Comparison of ENCODE assay signal across 9 cellular contexts in genomic region chr4:84497220-84497834, GRCh38. TPM values are rescaled to one million over a fixed set of nuclear protein-coding genes. Genes with fewer than 3 reads are reported as not detected.
DNase-seq lines count a peak whose midpoint lies in the region; ATAC-seq, FAIRE-seq and TF ChIP-seq lines count a peak whose summit lies in the region.
"Had no signal": no experiment of that assay in that cellular context is flagged by ENCODE, and none has a peak within 500 bp of the region (broad histone marks: within the 10 kb centered on the region; RNA-seq: fewer than 3 reads in every experiment).

No MANE protein-coding gene starts in this region.

- H3K36me3 Mint-ChIP-seq in Caco-2 (ENCODE audit: insufficient read depth, unreplicated experiment) = no peaks in the 10 kb centered on the region

- in situ Hi-C loops in GM23248 (cut with MboI) = no loop called here

- H3K27ac ChIP-seq in A549 (peak overlapping the region in 1 of 2 experiments; percentile 72; a peak in 3 of 6 replicates), GM23248 (no peak overlapping the region), mesendoderm (ENCODE audit: low read depth, low read length) (no peak overlapping the region)

- intact Hi-C loops in Caco-2 (cut with micrococcal nuclease; ENCODE audit: unreplicated experiment) = no loop called here

- no peak for TF ChIP-seq POLR2A in A549 (IDR thresholded peaks at IDR 0.05; ENCODE audit: low read length)

- H3K36me3 ChIP-seq in GM23248 (ENCODE audit: low read depth) = no peaks in the 10 kb centered on the region
- no peaks in the 10 kb centered on the region for H3K36me3 ChIP-seq in mesendoderm (ENCODE audit: control insufficient read depth, insufficient read depth, low read length)
- H3K36me3 ChIP-seq in Caco-2 (ENCODE audit: control insufficient read depth, insufficient read depth, low read length) = no peaks in the 10 kb centered on the region

- peak overlapping the region; percentile 48 for H3K23ac ChIP-seq in mesendoderm (ENCODE audit: low read length)

- no TSS peak for BruUV-seq in Caco-2 (replicated peaks; lab: Mats Ljungman, UMichigan)

- no peaks in the 10 kb centered on the region for H3K9me3 Mint-ChIP-seq in Caco-2 (ENCODE audit: unreplicated experiment)

- H3K27me3 ChIP-seq in GM23248 (replicated peaks; ENCODE audit: insufficient read depth) = peaks cover 97% of the 10 kb centered on the region
- peaks cover 76% of the 10 kb centered on the region for H3K27me3 ChIP-seq in mesendoderm (ENCODE audit: insufficient read depth, low read length, poor library complexity)
- no peaks in the 10 kb centered on the region; the same call in 1 of the 2 replicates for H3K27me3 ChIP-seq in Caco-2 (replicated peaks; ENCODE audit: control insufficient read depth, insufficient read depth, low read length)

- H3K4me1 ChIP-seq in A549 = no peaks in the 10 kb centered on the region
- no peaks in the 10 kb centered on the region for H3K4me1 ChIP-seq in GM23248 (ENCODE audit: insufficient read depth)
- H3K4me1 ChIP-seq in mesendoderm (ENCODE audit: control insufficient read depth, low read depth, low read length) = peaks cover 8% of the 10 kb centered on the region
- no peaks in the 10 kb centered on the region for H3K4me1 ChIP-seq in Caco-2

- no peak overlapping the region for H4K8ac ChIP-seq in mesendoderm (ENCODE audit: low read depth, low read length)

- H3K27ac Mint-ChIP-seq in Caco-2 (ENCODE audit: unreplicated experiment) = no peak overlapping the region

- H3K9me3 ChIP-seq in A549 (no peaks in the 10 kb centered on the region), GM23248 (ENCODE audit: low read depth) (no peaks in the 10 kb centered on the region), Caco-2 (no peaks in the 10 kb centered on the region)

- DNase-seq in A549 (ENCODE audit: low read depth in 1 of 2, low spot score in 1 of 2) (no peak), GM23248 (peak; percentile 40), astrocyte of the hippocampus (ENCODE audit: low read depth, low spot score) (peak; percentile 31), mesendoderm (no peak), C1 segment of cervical spinal cord (lab: John Stamatoyannopoulos, UW) (no peak), COLO829 (ENCODE audit: low spot score) (no peak), Caco-2 (no peak)

- H4K20me1 ChIP-seq in GM23248 (ENCODE audit: insufficient read depth) = no peaks in the 10 kb centered on the region

- TF ChIP-seq EP300 in A549 (IDR thresholded peaks at IDR 0.05) = no peak

- ATAC-seq in A549 (no peak), GM21526 (IDR thresholded peaks at IDR 0.05; ENCODE audit: low FRiP score, unreplicated experiment) (no peak)

- peak overlapping the region; percentile 57 for H3K56ac ChIP-seq in mesendoderm (ENCODE audit: low read length)

- H2BK5ac ChIP-seq in mesendoderm (ENCODE audit: low read length) = no peak overlapping the region

- TF ChIP-seq CTCF in A549 (IDR thresholded peaks at IDR 0.05) (no peak), Caco-2 (IDR thresholded peaks at IDR 0.05; ENCODE audit: insufficient read depth in 1 of 2, low read depth in 1 of 2, low read length in 1 of 2, severe bottlenecking in 1 of 2, unreplicated experiment in 1 of 2) (no peak)

- H4K5ac ChIP-seq in mesendoderm (ENCODE audit: low read length) = no peak overlapping the region

- WGBS in A549 (ENCODE audit: missing lambda C conversion rate) = 83% methylated on average over 28 of the region's 59 CpGs
- WGBS in GM23248 (ENCODE audit: low coverage in 1 of 2, low lambda C conversion rate in 2 of 2, missing lambda C conversion rate in 2 of 2), 2 experiments = 6 to 8% methylated on average over 41 to 56 of the region's 59 CpGs
- WGBS in mesendoderm (ENCODE audit: extremely low coverage, insufficient coverage, low lambda C conversion rate) = no CpG with 5 or more reads among the region's 59 CpGs

- H3K79me2 ChIP-seq in GM23248 (ENCODE audit: insufficient read depth) (no peaks in the 10 kb centered on the region), mesendoderm (ENCODE audit: control insufficient read depth, insufficient read depth, low read length) (no peaks in the 10 kb centered on the region)

- peak overlapping the region; percentile 89; the same call in 1 of the 2 replicates for H2AFZ ChIP-seq in GM23248

- H3K4me2 ChIP-seq in A549 (peak overlapping the region; percentile 97), GM23248 (ENCODE audit: unreplicated experiment) (peak overlapping the region; percentile 97), mesendoderm (ENCODE audit: low read length) (peak overlapping the region; percentile 29)

- H3K79me1 ChIP-seq in mesendoderm (ENCODE audit: low read length) = no peaks in the 10 kb centered on the region

- no peaks in the 10 kb centered on the region for H3K9me2 ChIP-seq in GM23248 (ENCODE audit: insufficient read depth)

- no peak for FAIRE-seq in A549 (lab: Jason Lieb, UNC)

- CTCF ChIA-PET in A549 (lab: Yijun Ruan, JAX) = no interaction called here
- CTCF ChIA-PET in Caco-2 (lab: Charles Lee) = interaction anchor here (1.2 kb wide), 1 partner anchor 16 kb away, joined by 3 read pairs; no protein-coding TSS in a partner anchor

- H3K18ac ChIP-seq in mesendoderm (ENCODE audit: low read length) = no peak overlapping the region

- peaks cover 11% of the 10 kb centered on the region for H3K27me3 Mint-ChIP-seq in Caco-2 (ENCODE audit: insufficient read depth, unreplicated experiment)

- H3K4me3 Mint-ChIP-seq in Caco-2 (ENCODE audit: unreplicated experiment) = no peak overlapping the region

- H3F3A ChIP-seq in GM23248 (ENCODE audit: insufficient read depth) = no peaks in the 10 kb centered on the region

- no peak overlapping the region for H2BK15ac ChIP-seq in mesendoderm (replicated peaks; ENCODE audit: low read depth)

- no peak overlapping the region for H2BK120ac ChIP-seq in mesendoderm (ENCODE audit: low read depth, low read length)

- H3K4me3 ChIP-seq in A549 = peak overlapping the region; percentile 66
- peak overlapping the region; percentile 59 for H3K4me3 ChIP-seq in GM23248
- no peak overlapping the region for H3K4me3 ChIP-seq in mesendoderm (ENCODE audit: low read length)
- H3K4me3 ChIP-seq in Caco-2 (ENCODE audit: low read depth, low read length) = no peak overlapping the region

- H3K9ac ChIP-seq in GM23248 (no peak overlapping the region), mesendoderm (ENCODE audit: low read length) (no peak overlapping the region)

- POLR2A ChIA-PET in A549 (lab: Yijun Ruan, JAX) = no interaction called here
- POLR2A ChIA-PET in Caco-2 (lab: Charles Lee) = no interaction called here

- no peak overlapping the region for H3K4ac ChIP-seq in mesendoderm (ENCODE audit: low read depth, low read length)

- TF ChIP-seq RAD21 in A549 (conservative IDR thresholded peaks at IDR 0.05 in 1 of 2, IDR thresholded peaks at IDR 0.05 in 1 of 2) = no peak

- H2AK5ac ChIP-seq in mesendoderm (ENCODE audit: low read length) = no peak overlapping the region

- no peaks in the 10 kb centered on the region for H3K4me1 Mint-ChIP-seq in Caco-2 (ENCODE audit: low read depth, unreplicated experiment)

TF ChIP-seq in A549, 52 proteins besides CTCF, POLR2A, EP300 and RAD21:
- no peak for TF ChIP-seq MAFK (IDR thresholded peaks at IDR 0.05; ENCODE audit: partially characterized antibody)
- TF ChIP-seq KDM5A (IDR thresholded peaks at IDR 0.05) = no peak
- TF ChIP-seq ZFP36 (IDR thresholded peaks at IDR 0.05; ENCODE audit: borderline replicate concordance, partially characterized antibody) = no peak
- no peak for TF ChIP-seq BHLHE40 (IDR thresholded peaks at IDR 0.05; ENCODE audit: low read depth, low read length)
- no peak for TF ChIP-seq RARB (CRISPR knock-in tag; IDR thresholded peaks at IDR 0.05)
- TF ChIP-seq MAZ (IDR thresholded peaks at IDR 0.05; ENCODE audit: borderline replicate concordance, low read depth, low read length) = no peak
- no peak for TF ChIP-seq HOXA7 (CRISPR knock-in tag; IDR thresholded peaks at IDR 0.05)
- no peak for TF ChIP-seq ZC3H11A (IDR thresholded peaks at IDR 0.05)
- no peak for TF ChIP-seq HDAC2 (IDR thresholded peaks at IDR 0.05)
- no peak for TF ChIP-seq HEYL (CRISPR knock-in tag; IDR thresholded peaks at IDR 0.05)
- TF ChIP-seq E2F6 (IDR thresholded peaks at IDR 0.05; ENCODE audit: borderline replicate concordance, low read depth) = no peak

RNA-seq across cellular contexts. Expression of gene NKX6-1, which starts 1.8 kb away (rescaled TPM):
- polyA plus RNA-seq in A549 (2011; rRNA removed) (0.09 and 0.13 TPM in 2 replicates), A549 (2017; fragmentation: RNase III; extraction: RNeasy Plus Mini Kit Qiagen cat#74134 plus additional on column Dnase treatment) (0.24 to 0.29 TPM (median 0.28 TPM) in 3 replicates), GM23248 (2016; fragmentation: Nextera tagmentation; extraction: Ambion mirVana) (not detected in 2 replicates)
- 0.17 and 0.22 TPM in 2 replicates for polyA plus RNA-seq in A549 (2012; cell fraction: cytosol; rRNA removed)
- 0.37 and 0.42 TPM in 2 replicates for polyA plus RNA-seq in A549 (2012; cell fraction: nucleus; rRNA removed)
- polyA minus RNA-seq in A549 (2011; rRNA and poly(A)+ RNA removed) = not detected in 2 replicates
- 0.11 TPM in 1 of 2 replicates, not detected in the other for total RNA-seq in GM23248 (2014; rRNA removed; shearing (Covaris generic))
- polyA plus RNA-seq in mesendoderm (2013, experiment 1 of 2) = 0.25 TPM
- polyA plus RNA-seq in mesendoderm (2013, experiment 2 of 2) = 0.28 TPM
- total RNA-seq in Caco-2 (2022) = 0.14 TPM in 1 of 2 replicates, not detected in the other
- total RNA-seq: skeletal muscle tissue had no signal

Comparison
In these comparisons a context has a peak if more than half of its experiments do, and no peak if none do; other contexts are left out.
1. DNase-seq: peak in GM23248 (single experiment) and astrocyte of the hippocampus (single experiment); none in A549 (0 of 2), mesendoderm (single experiment), C1 segment of cervical spinal cord (0 of 14), COLO829 (single experiment) and Caco-2 (0 of 2).
2. H3K4me2 ChIP-seq: peak in every context shown above with its lines; median percentile 97 in A549; 97 in GM23248; 29 in mesendoderm.
3. H3K4me3 ChIP-seq: peak in A549 (single experiment) and GM23248 (single experiment); none in mesendoderm (single experiment) and Caco-2 (single experiment).